In the genomic region with DNA sequence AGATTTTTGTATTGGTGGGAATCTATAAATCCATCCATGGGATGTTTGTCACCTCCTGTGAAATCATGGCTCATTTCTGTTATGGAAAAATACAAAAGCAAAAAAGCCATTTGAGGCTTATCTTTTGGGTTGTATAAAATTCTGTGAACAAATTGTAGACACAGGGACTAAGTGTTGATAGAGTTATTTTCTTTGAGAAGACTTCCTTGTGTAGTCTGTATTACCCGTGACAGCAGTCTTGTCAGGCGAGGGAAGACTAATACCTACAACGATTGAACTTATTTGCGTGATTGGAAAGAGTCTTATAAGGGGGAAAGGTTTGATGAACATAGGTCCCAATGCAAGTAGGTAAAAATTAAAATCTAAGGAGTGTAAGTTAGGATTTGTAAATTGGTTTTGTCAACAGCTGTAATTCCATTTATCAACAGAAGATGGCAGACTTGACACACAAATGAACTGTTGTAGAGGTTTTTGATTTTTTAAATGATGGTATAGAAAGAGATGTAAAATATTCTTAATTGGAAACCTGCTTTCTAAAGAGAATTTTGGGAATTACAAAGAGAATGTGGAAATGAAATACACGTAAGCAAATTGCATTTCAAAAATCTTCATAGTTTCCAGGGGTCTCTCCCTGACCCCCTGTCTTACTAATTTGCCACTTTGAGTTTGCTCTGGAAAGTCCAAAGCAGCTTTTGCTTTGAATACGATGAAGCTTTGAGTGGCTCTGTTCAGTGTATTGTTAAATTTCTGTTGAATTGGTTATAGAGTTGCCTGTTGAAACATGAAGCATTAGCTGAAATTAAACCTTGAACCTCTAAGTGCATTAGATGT, we compare ENCODE assay signal across 9 cellular contexts. TPM values are rescaled to one million over a fixed set of nuclear protein-coding genes. Genes with fewer than 3 reads are reported as not detected.
DNase-seq lines count a peak whose midpoint lies in the region; ATAC-seq and TF ChIP-seq lines count a peak whose summit lies in the region.
"Had no signal": no experiment of that assay in that cellular context is flagged by ENCODE, and none has a peak within 500 bp of the region (broad histone marks: within the 10 kb centered on the region; RNA-seq: fewer than 3 reads in every experiment).

No MANE protein-coding gene starts in this region.

- peaks cover 6% of the 10 kb centered on the region for H3K4me1 Mint-ChIP-seq in stimulated activated effector memory CD8-positive, alpha-beta T cell treated with anti-CD3 and anti-CD28 coated beads, Interleukin-12 subunit alpha, Interleukin-12 subunit beta, amount 100 ng/mL, for 72 hours
- peaks cover 4% of the 10 kb centered on the region for H3K4me1 Mint-ChIP-seq in activated T-cell treated with anti-CD3 and anti-CD28 coated beads, Interleukin-2, amount 50 U/mL, for 4 hours (ENCODE audit: low read depth)

- H3K9me3 ChIP-seq in iPS DF 6.9 (ENCODE audit: control insufficient read depth, insufficient read depth, low read length) (no peaks in the 10 kb centered on the region), tibial nerve (no peaks in the 10 kb centered on the region)

- no peak overlapping the region for H3K4me3 Mint-ChIP-seq in stimulated activated effector memory CD8-positive, alpha-beta T cell treated with anti-CD3 and anti-CD28 coated beads, Interleukin-12 subunit alpha, Interleukin-12 subunit beta, amount 100 ng/mL, for 72 hours
- H3K4me3 Mint-ChIP-seq in activated T-cell treated with anti-CD3 and anti-CD28 coated beads, Interleukin-2, amount 50 U/mL, for 4 hours = no peak overlapping the region
- H3K4me3 Mint-ChIP-seq: IgD-negative memory B cell had no signal

- WGBS in iPS DF 6.9 (ENCODE audit: insufficient coverage, insufficient read length) = no CpG with 5 or more reads among the region's 6 CpGs
- 55 to 61% methylated on average over 6 of the region's 6 CpGs for WGBS in tibial nerve, 2 donors

- peaks cover 21% of the 10 kb centered on the region for H3K36me3 Mint-ChIP-seq in stimulated activated effector memory CD8-positive, alpha-beta T cell treated with anti-CD3 and anti-CD28 coated beads, Interleukin-12 subunit alpha, Interleukin-12 subunit beta, amount 100 ng/mL, for 72 hours
- H3K36me3 Mint-ChIP-seq in activated T-cell treated with anti-CD3 and anti-CD28 coated beads, Interleukin-2, amount 50 U/mL, for 4 hours (ENCODE audit: insufficient read depth) = peaks cover 19% of the 10 kb centered on the region

- TF ChIP-seq EP300 in tibial nerve (IDR thresholded peaks at IDR 0.05) = no peak

- H3K4me1 ChIP-seq in iPS DF 6.9 (ENCODE audit: control insufficient read depth, insufficient read depth, low read length) (no peaks in the 10 kb centered on the region), tibial nerve (peaks cover 0 to 20% (median 4%) of the 10 kb centered on the region in 4 donors)

- H3K27ac ChIP-seq in VCaP = no peak overlapping the region
- no peak overlapping the region for H3K27ac ChIP-seq in iPS DF 6.9 (ENCODE audit: low read length)
- no peak overlapping the region for H3K27ac ChIP-seq in tibial nerve

- TF ChIP-seq POLR2A in tibial nerve (IDR thresholded peaks at IDR 0.05) = no peak

- no peaks in the 10 kb centered on the region for H3K9me3 Mint-ChIP-seq in stimulated activated effector memory CD8-positive, alpha-beta T cell treated with anti-CD3 and anti-CD28 coated beads, Interleukin-12 subunit alpha, Interleukin-12 subunit beta, amount 100 ng/mL, for 72 hours
- H3K9me3 Mint-ChIP-seq in activated T-cell treated with anti-CD3 and anti-CD28 coated beads, Interleukin-2, amount 50 U/mL, for 4 hours = no peaks in the 10 kb centered on the region
- H3K9me3 Mint-ChIP-seq: IgD-negative memory B cell had no signal

- no peaks in the 10 kb centered on the region for H3K27me3 ChIP-seq in iPS DF 6.9 (ENCODE audit: control insufficient read depth, insufficient read depth, low read length)
- H3K27me3 ChIP-seq in tibial nerve = no peaks in the 10 kb centered on the region

- peak; percentile 80 for TF ChIP-seq CTCF in VCaP (conservative IDR thresholded peaks at IDR 0.05)
- TF ChIP-seq CTCF in tibial nerve (IDR thresholded peaks at IDR 0.05) = peak; percentile 60 to 80 (median 73)

- H3K4me3 ChIP-seq in iPS DF 6.9 (ENCODE audit: low read length) (no peak overlapping the region), tibial nerve (no peak overlapping the region)

- DNase-seq in CD1c-positive myeloid dendritic cell (ENCODE audit: extremely low spot score) = peak; percentile 40
- peak; percentile 34 for DNase-seq in HCEC 1CT
- peak; percentile 20 for DNase-seq in iPS DF 6.9 (ENCODE audit: low read depth, low spot score)
- no peak for DNase-seq in tibial nerve (ENCODE audit: low spot score in 2 of 2)
- DNase-seq in stimulated activated effector memory CD8-positive, alpha-beta T cell treated with anti-CD3 and anti-CD28 coated beads, Interleukin-12 subunit alpha, Interleukin-12 subunit beta, amount 100 ng/mL, for 72 hours (ENCODE audit: low spot score in 2 of 2) = no peak
- no peak for DNase-seq in activated T-cell treated with anti-CD3 and anti-CD28 coated beads, Interleukin-2, amount 50 U/mL, for 4 hours

- H3K36me3 ChIP-seq in iPS DF 6.9 (ENCODE audit: control insufficient read depth, insufficient read depth, low read length) (no peaks in the 10 kb centered on the region), tibial nerve (peaks cover 0 to 23% (median 0%) of the 10 kb centered on the region in 3 donors)

- no peaks in the 10 kb centered on the region for H3K27me3 Mint-ChIP-seq in activated T-cell treated with anti-CD3 and anti-CD28 coated beads, Interleukin-2, amount 50 U/mL, for 4 hours (ENCODE audit: low read depth)
- H3K27me3 Mint-ChIP-seq: IgD-negative memory B cell had no signal

- ATAC-seq in stimulated activated effector memory CD8-positive, alpha-beta T cell treated with anti-CD3 and anti-CD28 coated beads, Interleukin-12 subunit alpha, Interleukin-12 subunit beta, amount 100 ng/mL, for 72 hours = no peak
- ATAC-seq in activated T-cell treated with anti-CD3 and anti-CD28 coated beads, Interleukin-2, amount 50 U/mL, for 4 hours = no peak
- no peak for ATAC-seq in GM21825 (IDR thresholded peaks at IDR 0.05; ENCODE audit: unreplicated experiment)

- no peak overlapping the region for H3K27ac Mint-ChIP-seq in stimulated activated effector memory CD8-positive, alpha-beta T cell treated with anti-CD3 and anti-CD28 coated beads, Interleukin-12 subunit alpha, Interleukin-12 subunit beta, amount 100 ng/mL, for 72 hours
- H3K27ac Mint-ChIP-seq: IgD-negative memory B cell had no signal

RNA-seq across cellular contexts. Expression of gene SLC25A26, which starts 33.2 kb away (rescaled TPM):
- 10 to 100 TPM; 20.1 to 44.4 (median 23.2) TPM for total RNA-seq in tibial nerve
- total RNA-seq in activated T-cell treated with anti-CD3 and anti-CD28 coated beads, Interleukin-2, amount 50 U/mL, for 4 hours = 10 to 100 TPM; 19.3 to 31.4 (median 31.1) TPM

Comparison
In these comparisons a context has a peak if more than half of its experiments do, and no peak if none do; other contexts are left out.
1. DNase-seq: peak in CD1c-positive myeloid dendritic cell (single experiment), HCEC 1CT (single experiment) and iPS DF 6.9 (single experiment); none in tibial nerve (0 of 2), stimulated activated effector memory CD8-positive, alpha-beta T cell treated with anti-CD3 and anti-CD28 coated beads, Interleukin-12 subunit alpha, Interleukin-12 subunit beta, amount 100 ng/mL, for 72 hours (0 of 2) and activated T-cell treated with anti-CD3 and anti-CD28 coated beads, Interleukin-2, amount 50 U/mL, for 4 hours (single experiment).